In genomic region chr22:34115722-34116121, GRCh38 we compare ENCODE assay signal across 21 cellular contexts.
DNase-seq lines count a peak whose midpoint lies in the region; ATAC-seq, FAIRE-seq and TF ChIP-seq lines count a peak whose summit lies in the region.
"Had no signal": no experiment of that assay in that cellular context is flagged by ENCODE, and none has a peak within 500 bp of the region (broad histone marks: within the 10 kb centered on the region; RNA-seq: fewer than 3 reads in every experiment).

No MANE protein-coding gene starts in this region.

- no peak overlapping the region for H3K4me2 ChIP-seq in HepG2 (ENCODE audit: low read depth, low read length)
- H3K4me2 ChIP-seq in hepatocyte, result no peak overlapping the region
- H3K4me2 ChIP-seq: A549 had no signal

- H3K9me2 ChIP-seq in hepatocyte (replicated peaks; ENCODE audit: insufficient read depth), result no peaks in the 10 kb centered on the region

- H3K79me2 ChIP-seq in HepG2 (ENCODE audit: insufficient read depth, low read length) (no peaks in the 10 kb centered on the region), hepatocyte (no peaks in the 10 kb centered on the region)

- H3K36me3 Mint-ChIP-seq in type B pancreatic cell, result no peaks in the 10 kb centered on the region
- H3K36me3 Mint-ChIP-seq: IgD-negative memory B cell had no signal

- intact Hi-C loops in HepG2 (cut with micrococcal nuclease; ENCODE audit: unreplicated experiment), result no loop called here
- intact Hi-C loops in mucosa of descending colon (cut with DNase I, micrococcal nuclease), result no loop called here

- no peak for DNase-seq in HepG2 (ENCODE audit: low spot score)
- no peak for DNase-seq in hepatocyte (ENCODE audit: low spot score)
- DNase-seq in mucosa of descending colon, result no peak
- no peak for DNase-seq in type B pancreatic cell (ENCODE audit: extremely low spot score, unreplicated experiment)
- DNase-seq in foreskin melanocyte, result no peak
- no peak for DNase-seq in mucosa of gallbladder (ENCODE audit: low spot score)
- no peak for DNase-seq in GM13976 (ENCODE audit: low spot score)
- DNase-seq: AML-193; Caco-2; CD4-positive, alpha-beta T cell had no signal

- 39% methylated on average over 2 of the region's 2 CpGs for WGBS in liver
- WGBS in HepG2 (ENCODE audit: low lambda C conversion rate), result 49% methylated on average over 2 of the region's 2 CpGs
- WGBS in hepatocyte (ENCODE audit: low lambda C conversion rate, missing lambda C conversion rate), result 74% methylated on average over 2 of the region's 2 CpGs

- no peak overlapping the region for H3K4me3 Mint-ChIP-seq in type B pancreatic cell
- H3K4me3 Mint-ChIP-seq: CD4-positive, alpha-beta T cell; IgD-negative memory B cell had no signal

- no peaks in the 10 kb centered on the region for H3K27me3 ChIP-seq in liver (ENCODE audit: control insufficient read depth in 4 of 4, insufficient read depth in 4 of 4, low read length in 3 of 4)
- no peaks in the 10 kb centered on the region; a peak in 3 of 5 replicates for H3K27me3 ChIP-seq in HepG2 (ENCODE audit: control insufficient read depth in 1 of 2, insufficient read depth in 2 of 2, low read length in 2 of 2)
- H3K27me3 ChIP-seq in hepatocyte, result no peaks in the 10 kb centered on the region

- H3K36me3 ChIP-seq in liver (ENCODE audit: control insufficient read depth in 4 of 4, insufficient read depth in 3 of 4, low read depth in 1 of 4, low read length in 3 of 4), result no peaks in the 10 kb centered on the region
- no peaks in the 10 kb centered on the region for H3K36me3 ChIP-seq in HepG2 (replicated peaks in 1 of 2; ENCODE audit: control insufficient read depth in 1 of 2, insufficient read depth in 2 of 2, low read length in 2 of 2)
- no peaks in the 10 kb centered on the region for H3K36me3 ChIP-seq in hepatocyte (replicated peaks; ENCODE audit: insufficient read depth, low read depth)
- H3K36me3 ChIP-seq in mucosa of descending colon (ENCODE audit: low read depth), result no peaks in the 10 kb centered on the region
- H3K36me3 ChIP-seq: HAP-1 had no signal

- TF ChIP-seq CTCF in liver (IDR thresholded peaks at IDR 0.05; ENCODE audit: low read depth, low read length, missing input control) (no peak), HepG2 (CRISPR knock-in tag; IDR thresholded peaks at IDR 0.05) (no peak), hepatocyte (IDR thresholded peaks at IDR 0.05; ENCODE audit: poor library complexity) (no peak), mucosa of descending colon (IDR thresholded peaks at IDR 0.05) (no peak), type B pancreatic cell (conservative IDR thresholded peaks at IDR 0.05) (no peak), GM13976 (IDR thresholded peaks at IDR 0.05; ENCODE audit: borderline replicate concordance, control extremely low read depth, extremely low read depth, insufficient read depth, missing control alignments) (no peak)

- TF ChIP-seq POLR2A in HepG2 (IDR thresholded peaks at IDR 0.05; ENCODE audit: insufficient read depth in 1 of 2, low read depth in 2 of 2, low read length in 2 of 2), result no peak

- H3K9me3 Mint-ChIP-seq in type B pancreatic cell, result no peaks in the 10 kb centered on the region
- H3K9me3 Mint-ChIP-seq: CD4-positive, alpha-beta T cell had no signal

- TF ChIP-seq RAD21 in liver (IDR thresholded peaks at IDR 0.05) (peak in 1 of 2 donors; percentile 15), HepG2 (CRISPR knock-in tag; IDR thresholded peaks at IDR 0.05) (no peak)

- no peak overlapping the region for H2AFZ ChIP-seq in HepG2 (ENCODE audit: low read length)
- no peak overlapping the region for H2AFZ ChIP-seq in hepatocyte

- BruUV-seq in HepG2 (replicated peaks; lab: Mats Ljungman, UMichigan), result no TSS peak

- H3K27ac Mint-ChIP-seq in type B pancreatic cell, result peak overlapping the region; percentile 29
- H3K27ac Mint-ChIP-seq: CD4-positive, alpha-beta T cell had no signal

- no peak for FAIRE-seq in HepG2 (lab: Jason Lieb, UNC)
- FAIRE-seq: A549, D721Med, G401.6, GM12891, H1, HTR-8/SVneo had no signal

- ATAC-seq in HepG2 (no peak), mucosa of descending colon (peak; percentile 78)
- ATAC-seq: A549 had no signal

- H4K20me1 ChIP-seq in HepG2 (ENCODE audit: insufficient read depth, low read length) (no peaks in the 10 kb centered on the region), hepatocyte (ENCODE audit: insufficient read depth, poor library complexity, severe bottlenecking) (no peaks in the 10 kb centered on the region)

- TF ChIP-seq EP300 in HepG2 (IDR thresholded peaks at IDR 0.05; ENCODE audit: low read depth in 2 of 2, low read length in 2 of 2) (no peak), HepG2 (CRISPR knock-in tag; IDR thresholded peaks at IDR 0.05; ENCODE audit: borderline replicate concordance) (no peak)

- CTCF ChIA-PET in HepG2 (lab: Yijun Ruan, JAX; ENCODE audit: low intra/inter-chr PET ratio, low total read pairs), result no interaction called here

- H3K27ac ChIP-seq in liver (ENCODE audit: low read depth in 1 of 2, low read length in 2 of 2), result peak overlapping the region; percentile 17 to 48
- H3K27ac ChIP-seq in HepG2 (ENCODE audit: extremely low read length, insufficient read depth, low read length), result no peak overlapping the region
- peak overlapping the region; percentile 77 for H3K27ac ChIP-seq in hepatocyte
- H3K27ac ChIP-seq: 22Rv1, A549, C4-2B had no signal

- peaks cover 5% of the 10 kb centered on the region for H3K27me3 Mint-ChIP-seq in type B pancreatic cell
- H3K27me3 Mint-ChIP-seq: CD4-positive, alpha-beta T cell had no signal

- POLR2A ChIA-PET in HepG2 (lab: Yijun Ruan, JAX), result no interaction called here

- H3K4me1 Mint-ChIP-seq in type B pancreatic cell (ENCODE audit: unreplicated experiment), result peaks cover 6% of the 10 kb centered on the region

- H3K4me3 ChIP-seq in liver (ENCODE audit: low read depth in 1 of 3, low read length in 3 of 3) (no peak overlapping the region), HepG2 (replicated peaks in 1 of 3; ENCODE audit: insufficient read depth in 1 of 3, low read depth in 2 of 3, low read length in 3 of 3) (no peak overlapping the region), hepatocyte (no peak overlapping the region), mucosa of descending colon (no peak overlapping the region)
- H3K4me3 ChIP-seq: A549, HAP-1 had no signal

- peaks cover 0 to 14% (median 4%) of the 10 kb centered on the region in 4 donors for H3K4me1 ChIP-seq in liver (ENCODE audit: control insufficient read depth in 4 of 4, insufficient read depth in 4 of 4, low read length in 3 of 4)
- H3K4me1 ChIP-seq in HepG2 (ENCODE audit: insufficient read depth, low read length), result no peaks in the 10 kb centered on the region
- H3K4me1 ChIP-seq in hepatocyte (ENCODE audit: insufficient read depth), result no peaks in the 10 kb centered on the region
- peaks cover 4% of the 10 kb centered on the region for H3K4me1 ChIP-seq in mucosa of descending colon (ENCODE audit: low read depth)
- H3K4me1 ChIP-seq: A549, Caco-2, HAP-1 had no signal

- H3K9ac ChIP-seq in liver (ENCODE audit: low read depth in 1 of 2, low read length in 2 of 2) (no peak overlapping the region), HepG2 (ENCODE audit: insufficient read depth, low read depth, low read length) (no peak overlapping the region)

- in situ Hi-C loops in HepG2 (cut with HindIII; ENCODE audit: extremely low pct_ligation_motif_present, low pct_unique_long_range_greater_than_20kb), result no loop called here
- in situ Hi-C loops in GM13976 (cut with MboI; ENCODE audit: low sequenced_read_pairs, unreplicated experiment), result loop anchor here (25.0 kb wide), 2 partner anchors 603 to 803 kb away; no protein-coding TSS in a partner anchor

- no peaks in the 10 kb centered on the region for H3K9me3 ChIP-seq in liver (ENCODE audit: control insufficient read depth in 4 of 4, low read length in 3 of 4)
- no peaks in the 10 kb centered on the region for H3K9me3 ChIP-seq in HepG2 (ENCODE audit: low read length)
- no peaks in the 10 kb centered on the region for H3K9me3 ChIP-seq in hepatocyte (ENCODE audit: low read depth)
- H3K9me3 ChIP-seq in mucosa of descending colon, result no peaks in the 10 kb centered on the region
- H3K9me3 ChIP-seq: A549, Caco-2, HAP-1 had no signal

TF ChIP-seq in liver, 16 proteins besides CTCF, POLR2A, EP300 and RAD21 (continues in another document):
- TF ChIP-seq MAX (IDR thresholded peaks at IDR 0.05) (peak; percentile 41), ZBTB33 (IDR thresholded peaks at IDR 0.05) (no peak)

TF ChIP-seq in HepG2, 621 proteins besides CTCF, POLR2A, EP300 and RAD21:
- TF ChIP-seq ZNF703 (CRISPR knock-in tag; IDR thresholded peaks at IDR 0.05; ENCODE audit: borderline replicate concordance), result no peak
- TF ChIP-seq MEF2D (CRISPR knock-in tag; IDR thresholded peaks at IDR 0.05), result no peak
- no peak for TF ChIP-seq HOXD1 (CRISPR knock-in tag; IDR thresholded peaks at IDR 0.05)
- TF ChIP-seq TIGD3 (CRISPR knock-in tag; IDR thresholded peaks at IDR 0.05; ENCODE audit: borderline replicate concordance), result no peak
